In the genomic region with DNA sequence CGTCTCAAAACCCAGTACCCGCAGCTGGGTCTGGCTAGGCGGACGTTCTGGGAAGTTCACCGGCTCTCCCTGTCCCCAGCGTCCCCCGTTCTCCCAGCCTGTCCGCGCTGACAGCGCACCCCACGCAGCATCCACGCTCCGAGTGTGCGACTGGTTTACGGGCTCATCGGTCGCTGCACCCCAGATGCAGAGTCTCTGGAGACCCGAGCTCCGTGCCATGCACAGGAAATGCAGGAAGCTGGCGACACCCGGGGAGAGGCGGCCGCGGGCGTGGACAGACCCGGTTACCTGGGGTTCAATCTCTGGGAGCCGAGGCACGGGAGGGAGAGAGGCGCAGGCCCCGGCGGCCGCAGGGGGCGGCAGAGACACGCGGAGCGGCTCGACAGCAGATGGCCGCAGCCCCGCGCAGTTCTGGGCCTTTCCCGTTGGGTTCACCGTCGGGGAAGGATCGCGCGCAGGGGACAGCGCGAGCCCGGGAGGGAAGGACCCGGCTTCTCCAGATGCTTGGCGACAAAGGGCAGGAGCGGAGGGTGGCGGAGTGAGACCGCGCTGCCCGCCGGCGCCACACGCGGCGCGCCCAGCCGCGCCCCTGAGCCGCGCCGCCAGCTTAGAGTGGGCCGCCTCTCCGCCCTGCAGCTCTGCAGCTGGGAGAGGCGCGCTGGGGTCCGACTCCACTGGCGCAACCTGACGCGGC, we compare ENCODE assay signal across 8 cellular contexts. TPM values are rescaled to one million over a fixed set of nuclear protein-coding genes. Genes with fewer than 3 reads are reported as not detected.
DNase-seq lines count a peak whose midpoint lies in the region; ATAC-seq and TF ChIP-seq lines count a peak whose summit lies in the region.

No MANE protein-coding gene starts in this region.

- no TSS peak for BruUV-seq in PC-9 (replicated peaks; lab: Mats Ljungman, UMichigan)

- peaks cover 47% of the 10 kb centered on the region for H3K27me3 Mint-ChIP-seq in CD8-positive, alpha-beta T cell (ENCODE audit: low read depth)
- peaks cover 67% of the 10 kb centered on the region for H3K27me3 Mint-ChIP-seq in activated T-cell treated with anti-CD3 and anti-CD28 coated beads, Interleukin-2, amount 50 U/mL, for 72 hours (ENCODE audit: low read depth)
- peaks cover 36 to 46% of the 10 kb centered on the region in 2 donors for H3K27me3 Mint-ChIP-seq in natural killer cell (ENCODE audit: low read depth in 2 of 2)
- H3K27me3 Mint-ChIP-seq in stimulated activated naive CD8-positive, alpha-beta T cell treated with anti-CD3 and anti-CD28 coated beads, Interleukin-15, amount 100 ng/mL, for 72 hours: peaks cover 73% of the 10 kb centered on the region

- H3K36me3 ChIP-seq in CD8-positive, alpha-beta T cell (ENCODE audit: insufficient read depth, low read length): no peaks in the 10 kb centered on the region
- H3K36me3 ChIP-seq in PC-9 (ENCODE audit: low read depth): no peaks in the 10 kb centered on the region

- H3K4me3 Mint-ChIP-seq in CD8-positive, alpha-beta T cell: peak overlapping the region; percentile 85
- peak overlapping the region; percentile 88 to 92 for H3K4me3 Mint-ChIP-seq in activated T-cell treated with anti-CD3 and anti-CD28 coated beads, Interleukin-2, amount 50 U/mL, for 72 hours
- H3K4me3 Mint-ChIP-seq in natural killer cell: peak overlapping the region; percentile 92
- H3K4me3 Mint-ChIP-seq in stimulated activated naive CD8-positive, alpha-beta T cell treated with anti-CD3 and anti-CD28 coated beads, Interleukin-15, amount 100 ng/mL, for 72 hours: peak overlapping the region; percentile 91 to 95

- peak; percentile 84 for TF ChIP-seq CTCF in CD8-positive, alpha-beta T cell (IDR thresholded peaks at IDR 0.05)
- TF ChIP-seq CTCF in PC-9 (conservative IDR thresholded peaks at IDR 0.05) (peak; percentile 82), natural killer cell (IDR thresholded peaks at IDR 0.05) (peak; percentile 81)

- CTCF ChIA-PET in CD8-positive, alpha-beta T cell (lab: Charles Lee): interaction anchor here (0.9 to 3.6 kb wide), 19 partner anchors 10 to 382 kb away, joined by 3 to 47 read pairs (median 4); partner anchors contain the start of genes GDF9 and UQCRQ
- CTCF ChIA-PET in PC-9 (lab: Charles Lee): interaction anchor here (0.7 to 2.4 kb wide), 4 partner anchors 10 to 360 kb away, joined by 3 to 8 read pairs (median 4); partner anchors contain the start of gene GDF9

- H3K27me3 ChIP-seq in CD8-positive, alpha-beta T cell (ENCODE audit: insufficient read depth, low read length): peaks cover 20% of the 10 kb centered on the region
- H3K27me3 ChIP-seq in PC-9 (ENCODE audit: insufficient read depth, low read depth): no peaks in the 10 kb centered on the region

- peak; percentile 43 to 79 (median 68) for DNase-seq in CD8-positive, alpha-beta T cell
- peak; percentile 68 for DNase-seq in HK-2 (ENCODE audit: unreplicated experiment)
- DNase-seq in PC-9: peak; percentile 59 to 79
- peak; percentile 83 to 85 for DNase-seq in activated T-cell treated with anti-CD3 and anti-CD28 coated beads, Interleukin-2, amount 50 U/mL, for 72 hours
- peak; percentile 66 for DNase-seq in fibroblast of gingiva (ENCODE audit: low read depth)
- peak; percentile 65 for DNase-seq in natural killer cell
- peak; percentile 80 to 81 for DNase-seq in stimulated activated naive CD8-positive, alpha-beta T cell treated with anti-CD3 and anti-CD28 coated beads, Interleukin-15, amount 100 ng/mL, for 72 hours

- peaks cover 3% of the 10 kb centered on the region for H3K4me1 Mint-ChIP-seq in CD8-positive, alpha-beta T cell (ENCODE audit: low read depth)
- H3K4me1 Mint-ChIP-seq in activated T-cell treated with anti-CD3 and anti-CD28 coated beads, Interleukin-2, amount 50 U/mL, for 72 hours (ENCODE audit: low read depth): peaks cover 9% of the 10 kb centered on the region
- peaks cover 6 to 19% of the 10 kb centered on the region in 2 donors for H3K4me1 Mint-ChIP-seq in natural killer cell
- peaks cover 42% of the 10 kb centered on the region for H3K4me1 Mint-ChIP-seq in stimulated activated naive CD8-positive, alpha-beta T cell treated with anti-CD3 and anti-CD28 coated beads, Interleukin-15, amount 100 ng/mL, for 72 hours

- peaks cover 16% of the 10 kb centered on the region for H3K4me1 ChIP-seq in CD8-positive, alpha-beta T cell (ENCODE audit: insufficient read depth, low read length)
- peaks cover 14% of the 10 kb centered on the region; the same call in 1 of the 2 replicates for H3K4me1 ChIP-seq in PC-9 (replicated peaks; ENCODE audit: insufficient read depth)

- POLR2A ChIA-PET in CD8-positive, alpha-beta T cell (lab: Charles Lee): interaction anchor here (1.4 kb wide), 1 partner anchor 16 kb away, joined by 3 read pairs; no protein-coding TSS in a partner anchor
- POLR2A ChIA-PET in PC-9 (lab: Charles Lee; ENCODE audit: unreplicated experiment): interaction anchor here (0.5 to 0.6 kb wide), 3 partner anchors 47 to 191 kb away, joined by 4 to 10 read pairs (median 10); no protein-coding TSS in a partner anchor

- H3K27ac Mint-ChIP-seq in CD8-positive, alpha-beta T cell: no peak overlapping the region
- H3K27ac Mint-ChIP-seq in activated T-cell treated with anti-CD3 and anti-CD28 coated beads, Interleukin-2, amount 50 U/mL, for 72 hours: no peak overlapping the region
- H3K27ac Mint-ChIP-seq in natural killer cell: peak overlapping the region in 1 of 2 donors; percentile 85
- peak overlapping the region; percentile 63 to 93 for H3K27ac Mint-ChIP-seq in stimulated activated naive CD8-positive, alpha-beta T cell treated with anti-CD3 and anti-CD28 coated beads, Interleukin-15, amount 100 ng/mL, for 72 hours

- no peaks in the 10 kb centered on the region; the same call in 1 of the 2 replicates for H4K20me1 ChIP-seq in PC-9 (ENCODE audit: insufficient read depth)

- no peaks in the 10 kb centered on the region for H3F3A ChIP-seq in PC-9 (ENCODE audit: insufficient read depth, low read depth)

- H3K27ac ChIP-seq in CD8-positive, alpha-beta T cell (ENCODE audit: low read depth, low read length): no peak overlapping the region
- H3K27ac ChIP-seq in PC-9: peak overlapping the region; percentile 42; the same call in 1 of the 2 replicates

- intact Hi-C loops in CD8-positive, alpha-beta T cell (cut with DNase I, micrococcal nuclease): loop anchor here (1.0 to 5.0 kb wide), 2 partner anchors 37 to 53 kb away; partner anchors contain the start of genes GDF9 (in 1 of the 2) and UQCRQ (in 1 of the 2)
- intact Hi-C loops in PC-9 (cut with micrococcal nuclease; ENCODE audit: unreplicated experiment) (loop anchor here (1.0 kb wide), 2 partner anchors 36 to 53 kb away; partner anchors contain the start of genes GDF9 and UQCRQ), natural killer cell (cut with micrococcal nuclease) (loop anchor here (1.0 kb wide), 1 partner anchor 53 kb away; no protein-coding TSS in a partner anchor)

- H3K9me3 ChIP-seq in CD8-positive, alpha-beta T cell (ENCODE audit: low read length): no peaks in the 10 kb centered on the region
- no peaks in the 10 kb centered on the region for H3K9me3 ChIP-seq in PC-9 (ENCODE audit: insufficient read depth, low read depth)

- peak; percentile 89 for ATAC-seq in CD8-positive, alpha-beta T cell
- ATAC-seq in GM19452 (IDR thresholded peaks at IDR 0.05; ENCODE audit: unreplicated experiment) (peak; percentile 82), natural killer cell (peak; percentile 87 to 93 (median 92))
- peak; percentile 87 to 89 for ATAC-seq in activated T-cell treated with anti-CD3 and anti-CD28 coated beads, Interleukin-2, amount 50 U/mL, for 72 hours (replicated peaks in 1 of 2)
- ATAC-seq in stimulated activated naive CD8-positive, alpha-beta T cell treated with anti-CD3 and anti-CD28 coated beads, Interleukin-15, amount 100 ng/mL, for 72 hours: peak; percentile 89

- peak overlapping the region; percentile 69 for H3K4me3 ChIP-seq in CD8-positive, alpha-beta T cell (ENCODE audit: low read depth, low read length)
- peak overlapping the region; percentile 83 for H3K4me3 ChIP-seq in PC-9

- H3K9me2 ChIP-seq in PC-9 (ENCODE audit: insufficient read depth): no peaks in the 10 kb centered on the region

- H3K9me3 Mint-ChIP-seq in CD8-positive, alpha-beta T cell: no peaks in the 10 kb centered on the region
- no peaks in the 10 kb centered on the region for H3K9me3 Mint-ChIP-seq in activated T-cell treated with anti-CD3 and anti-CD28 coated beads, Interleukin-2, amount 50 U/mL, for 72 hours
- no peaks in the 10 kb centered on the region for H3K9me3 Mint-ChIP-seq in natural killer cell
- no peaks in the 10 kb centered on the region for H3K9me3 Mint-ChIP-seq in stimulated activated naive CD8-positive, alpha-beta T cell treated with anti-CD3 and anti-CD28 coated beads, Interleukin-15, amount 100 ng/mL, for 72 hours

- H3K36me3 Mint-ChIP-seq in CD8-positive, alpha-beta T cell: no peaks in the 10 kb centered on the region
- H3K36me3 Mint-ChIP-seq in activated T-cell treated with anti-CD3 and anti-CD28 coated beads, Interleukin-2, amount 50 U/mL, for 72 hours (ENCODE audit: insufficient read depth in 2 of 2): no peaks in the 10 kb centered on the region
- no peaks in the 10 kb centered on the region for H3K36me3 Mint-ChIP-seq in natural killer cell

- H3K4me2 ChIP-seq in PC-9: peak overlapping the region; percentile 90

- H3K79me2 ChIP-seq in PC-9 (ENCODE audit: low read depth): peaks cover 17% of the 10 kb centered on the region

- peak overlapping the region; percentile 89 for H2AFZ ChIP-seq in PC-9

RNA-seq across cellular contexts. Expression of gene SHROOM1, which starts 0.6 kb away (rescaled TPM):
- total RNA-seq in CD8-positive, alpha-beta T cell: under 1 TPM in 1 of 2 experiments, not detected in 1; 0.38 TPM
- total RNA-seq in PC-9 (2021) (23.3 and 23.5 TPM in 2 replicates), natural killer cell (1 to 10 TPM in 1 of 3 donors, under 1 TPM in 2; 0.82 to 3.5 (median 0.85) TPM)
- 1 to 10 TPM; 1.1 to 2.1 TPM for total RNA-seq in activated T-cell treated with anti-CD3 and anti-CD28 coated beads, Interleukin-2, amount 50 U/mL, for 72 hours

RNA-seq across cellular contexts. Expression of gene SOWAHA, which starts 16.8 kb away (rescaled TPM):
- total RNA-seq in CD8-positive, alpha-beta T cell: not detected
- total RNA-seq in PC-9 (2021) (not detected in 2 replicates), natural killer cell (not detected)
- total RNA-seq in activated T-cell treated with anti-CD3 and anti-CD28 coated beads, Interleukin-2, amount 50 U/mL, for 72 hours: not detected

RNA-seq across cellular contexts. Expression of gene GDF9, which starts 36.4 kb away (rescaled TPM):
- under 1 TPM; 0.43 to 0.72 TPM for total RNA-seq in CD8-positive, alpha-beta T cell
- total RNA-seq in PC-9 (2021) (0.73 and 1.4 TPM in 2 replicates), natural killer cell (under 1 TPM; 0.53 to 0.78 (median 0.57) TPM)
- 1 to 10 TPM; 1.9 to 2.8 TPM for total RNA-seq in activated T-cell treated with anti-CD3 and anti-CD28 coated beads, Interleukin-2, amount 50 U/mL, for 72 hours

RNA-seq across cellular contexts. Expression of gene UQCRQ, which starts 36.6 kb away (rescaled TPM):
- total RNA-seq in CD8-positive, alpha-beta T cell: 100 to 1,000 TPM; 124 to 128 TPM
- total RNA-seq in PC-9 (2021) (414 and 446 TPM in 2 replicates), natural killer cell (100 to 1,000 TPM; 114 to 116 (median 115) TPM)
- 100 to 1,000 TPM; 189 TPM for total RNA-seq in activated T-cell treated with anti-CD3 and anti-CD28 coated beads, Interleukin-2, amount 50 U/mL, for 72 hours

RNA-seq across cellular contexts. Expression of gene LEAP2, which starts 43.6 kb away (rescaled TPM):
- total RNA-seq in CD8-positive, alpha-beta T cell: under 1 TPM; 0.14 to 0.27 TPM
- total RNA-seq in PC-9 (2021): 4.4 and 4.5 TPM in 2 replicates
- 1 to 10 TPM; 5.0 to 7.2 TPM for total RNA-seq in activated T-cell treated with anti-CD3 and anti-CD28 coated beads, Interleukin-2, amount 50 U/mL, for 72 hours
- total RNA-seq in natural killer cell: 1 to 10 TPM in 2 of 3 donors, under 1 TPM in 1; 0.70 to 1.3 (median 1.2) TPM

Comparison
In these comparisons a context has a peak if more than half of its experiments do, and no peak if none do; other contexts are left out.
1. H3K27ac Mint-ChIP-seq: peak in stimulated activated naive CD8-positive, alpha-beta T cell treated with anti-CD3 and anti-CD28 coated beads, Interleukin-15, amount 100 ng/mL, for 72 hours (2 of 2); none in CD8-positive, alpha-beta T cell (single experiment) and activated T-cell treated with anti-CD3 and anti-CD28 coated beads, Interleukin-2, amount 50 U/mL, for 72 hours (single experiment).
2. Peak in every context shown above with its lines, with median percentiles within 50 percentile points of each other: ATAC-seq, DNase-seq, H3K4me3 Mint-ChIP-seq and CTCF ChIP-seq.